Comparison of ENCODE assay signal across 34 cellular contexts in genomic region chr20:5376228-5376627, GRCh38. TPM values are rescaled to one million over a fixed set of nuclear protein-coding genes. Genes with fewer than 3 reads are reported as not detected.
"Had no signal": no experiment of that assay in that cellular context is flagged by ENCODE, and none has a peak within 500 bp of the region (broad histone marks: within the 10 kb centered on the region; RNA-seq: fewer than 3 reads in every experiment).

No MANE protein-coding gene starts in this region.

- H3K9ac ChIP-seq: neural progenitor cell, parathyroid adenoma had no signal

- H3K4me2 ChIP-seq: neural progenitor cell, smooth muscle cell had no signal

- H3K79me2 ChIP-seq: parathyroid adenoma had no signal

- H3K27ac ChIP-seq: neural progenitor cell, ovary, parathyroid adenoma, psoas muscle, skin epidermis, spleen, suprapubic skin, testis, tibial artery, transverse colon, upper lobe of right lung, uterus had no signal

- H3K9me3 ChIP-seq: ovary, psoas muscle, suprapubic skin, testis, transverse colon, upper lobe of right lung, uterus had no signal

- H3K27me3 ChIP-seq: neural progenitor cell, ovary, suprapubic skin, testis, tibial artery, transverse colon, upper lobe of right lung, uterus had no signal

- H2AFZ ChIP-seq: neural progenitor cell, parathyroid adenoma had no signal

- DNase-seq: natural killer cell; occipital lobe; ovary; posterior cingulate gyrus; psoas muscle; right cardiac atrium; spleen; stimulated activated CD4-positive, alpha-beta T cell treated with anti-CD3 and anti-CD28 coated beads, Interleukin-12 subunit alpha, Interleukin-12 subunit beta, amount 100 ng/mL, for 4 hours; stimulated activated CD4-positive, alpha-beta T cell treated with anti-CD3 and anti-CD28 coated beads, Interleukin-1b, Interleukin-23, amount 100 ng/mL, for 48 hours; stimulated activated CD4-positive, alpha-beta T cell treated with anti-CD3 and anti-CD28 coated beads, Interleukin-4, amount 100 ng/mL, for 1 hour; stimulated activated CD4-positive, alpha-beta T cell treated with anti-CD3 and anti-CD28 coated beads, Interleukin-4, amount 100 ng/mL, for 4 hours; stimulated activated CD8-positive, alpha-beta memory T cell treated with anti-CD3 and anti-CD28 coated beads, Interleukin-4, amount 100 ng/mL, for 48 hours; stimulated activated naive CD4-positive, alpha-beta T cell; stimulated activated naive CD8-positive, alpha-beta T cell treated with anti-CD3 and anti-CD28 coated beads, Interleukin-15, amount 100 ng/mL, for 72 hours; stimulated activated naive CD8-positive, alpha-beta T cell treated with anti-CD3 and anti-CD28 coated beads, Interleukin-15, Interleukin-2, amounts not matched to agents 100 U/mL and 50 U/mL, for 24 hours; substantia nigra; testis; tibial artery; transverse colon; upper lobe of right lung; uterus had no signal

- H3K36me3 ChIP-seq: neural progenitor cell, ovary, spleen, suprapubic skin, tibial artery, transverse colon, upper lobe of right lung, uterus had no signal

- H3K4me3 ChIP-seq: neural progenitor cell, ovary, psoas muscle, skin epidermis, smooth muscle cell, spleen, suprapubic skin, testis, tibial artery, transverse colon, upper lobe of right lung, uterus had no signal

- H3K4me1 ChIP-seq: neural progenitor cell, parathyroid adenoma, psoas muscle, spleen, suprapubic skin, testis, tibial artery, transverse colon, upper lobe of right lung, uterus had no signal

- ATAC-seq: natural killer cell; psoas muscle; right cardiac atrium; sciatic nerve; stimulated activated memory B cell treated with anti-CD40 and anti-IgM and Interleukin-4, amounts not matched to agents 10 μg/mL and 1 μg/mL and 100 μg/mL, for 72 hours; stimulated activated naive CD8-positive, alpha-beta T cell treated with anti-CD3 and anti-CD28 coated beads, Interleukin-15, amount 100 ng/mL, for 72 hours; stimulated activated naive CD8-positive, alpha-beta T cell treated with anti-CD3 and anti-CD28 coated beads, Interleukin-15, Interleukin-2, amounts not matched to agents 100 U/mL and 50 U/mL, for 24 hours; upper lobe of right lung had no signal

RNA-seq across cellular contexts. Expression of gene PROKR2, which starts 59.5 kb away (rescaled TPM):
- total RNA-seq: natural killer cell, osteoblast, ovary, progenitor cell of endocrine pancreas, psoas muscle, renal cortical epithelial cell, right cardiac atrium, sciatic nerve, smooth muscle cell, suprapubic skin, transverse colon, upper lobe of right lung, urinary bladder had no signal
- polyA plus RNA-seq: neural cell, ovary, psoas muscle, right cardiac atrium, smooth muscle cell, spleen, thymus, urinary bladder had no signal
